Comparison of ENCODE assay signal across 13 cellular contexts in genomic region chr10:69736866-69737641, GRCh38.
"Had no signal": no experiment of that assay in that cellular context is flagged by ENCODE, and none has a peak within 500 bp of the region (broad histone marks: within the 10 kb centered on the region; RNA-seq: fewer than 3 reads in every experiment).

No MANE protein-coding gene starts in this region.

- H3K27me3 ChIP-seq: vagina had no signal

- DNase-seq: activated naive CD4-positive, alpha-beta T cell treated with anti-CD3 and anti-CD28 coated beads for 36 hours; activated T-cell treated with anti-CD3 and anti-CD28 coated beads, Interleukin-2, amount 50 U/mL, for 24 hours; heart left ventricle; left ventricle myocardium superior; mammary epithelial cell; nephron progenitor cell; occipital lobe; stimulated activated CD4-positive, alpha-beta T cell treated with anti-CD3 and anti-CD28 coated beads, Interleukin-4, amount 100 ng/mL, for 4 hours; T-helper 1 cell; trophoblast cell had no signal

- H3K4me3 ChIP-seq: heart left ventricle, vagina had no signal

- H3K27ac ChIP-seq: epithelial cell of prostate, heart left ventricle, vagina had no signal

- ATAC-seq: activated T-helper 17 cell treated with anti-CD3 and anti-CD28 coated beads, Interleukin-2, amount 50 U/mL, for 72 hours had no signal

- H3K4me1 ChIP-seq: vagina had no signal

- H3K9me3 ChIP-seq: heart left ventricle, vagina had no signal

- H3K36me3 ChIP-seq: heart left ventricle, vagina had no signal
